ENCODE assay signal across 9 cellular contexts in genomic region chr19:18340990-18341868, GRCh38. TPM values are rescaled to one million over a fixed set of nuclear protein-coding genes. Genes with fewer than 3 reads are reported as not detected.
DNase-seq lines count a peak whose midpoint lies in the region; ATAC-seq, FAIRE-seq and TF ChIP-seq lines count a peak whose summit lies in the region.
"Had no signal": no experiment of that assay in that cellular context is flagged by ENCODE, and none has a peak within 500 bp of the region (broad histone marks: within the 10 kb centered on the region; RNA-seq: fewer than 3 reads in every experiment).

No MANE protein-coding gene starts in this region.

- H2AFZ ChIP-seq in DND-41 (ENCODE audit: low read depth, low read length): 0 out of 2 replicates have a peak overlapping the region, but pooled peaks have one; percentile 56

- H3K36me3 ChIP-seq in DND-41 (ENCODE audit: insufficient read depth, low read length): no peaks in the 10 kb centered on the region
- H3K36me3 ChIP-seq in SJCRH30: no peaks in the 10 kb centered on the region

- TF ChIP-seq CTCF in DND-41 (IDR thresholded peaks at IDR 0.05; ENCODE audit: borderline replicate concordance, extremely low read depth, low read length, poor library complexity, severe bottlenecking): no peak

- no peak for FAIRE-seq in urothelium cell line (lab: Jason Lieb, UNC)

- H3K9ac ChIP-seq in DND-41 (ENCODE audit: low read depth, low read length): peak overlapping the region; percentile 47; the same call in 1 of the 2 replicates

- H3K27ac ChIP-seq in DND-41 (ENCODE audit: low read length): no peak overlapping the region
- H3K27ac ChIP-seq in SJCRH30: peak overlapping the region; percentile 7; the same call in 1 of the 2 replicates

- no peaks in the 10 kb centered on the region for H3K79me2 ChIP-seq in DND-41 (ENCODE audit: insufficient read depth, low read length)

- H3K4me2 ChIP-seq in DND-41 (ENCODE audit: insufficient read depth, low read length): peak overlapping the region; percentile 74

- intact Hi-C loops in Right ventricle myocardium superior (cut with DNase I): no loop called here

- H3K4me1 ChIP-seq in DND-41 (ENCODE audit: insufficient read depth, low read length): peaks cover 14% of the 10 kb centered on the region
- peaks cover 13% of the 10 kb centered on the region for H3K4me1 ChIP-seq in SJCRH30

- H3K4me3 ChIP-seq in DND-41 (ENCODE audit: low read depth in 1 of 2, low read length in 2 of 2) (peak overlapping the region in 1 of 2 experiments; percentile 56; a peak in 3 of 4 replicates), SJCRH30 (peak overlapping the region; percentile 60)

- H3K9me3 ChIP-seq in DND-41 (ENCODE audit: insufficient read depth, low read length, severe bottlenecking) (no peaks in the 10 kb centered on the region), SJCRH30 (replicated peaks) (no peaks in the 10 kb centered on the region)

- no peaks in the 10 kb centered on the region for H4K20me1 ChIP-seq in DND-41 (ENCODE audit: insufficient read depth, low read length)

- DNase-seq in DND-41 (peak; percentile 60), SJCRH30 (peak; percentile 75 to 76), Right ventricle myocardium superior (peak; percentile 75), pons (ENCODE audit: low spot score) (peak; percentile 32), urothelium cell line (ENCODE audit: low spot score) (peak; percentile 64)
- DNase-seq in activated gamma-delta T cell treated with anti-CD3 and anti-CD28 coated beads, Interleukin-2, amount 50 U/mL, for 16 hours (ENCODE audit: low read depth): peak; percentile 56

- H3K27me3 ChIP-seq in DND-41 (ENCODE audit: insufficient read depth, low read length, poor library complexity) (peaks cover 24% of the 10 kb centered on the region), SJCRH30 (peaks cover 6% of the 10 kb centered on the region)

- peak; percentile 74 for ATAC-seq in DND-41 (ENCODE audit: insufficient read depth, low read depth)
- ATAC-seq in HG02759 (IDR thresholded peaks at IDR 0.05; ENCODE audit: unreplicated experiment): peak; percentile 64
- ATAC-seq in Right ventricle myocardium superior (ENCODE audit: poor library complexity): peak; percentile 51
- no peak for ATAC-seq in HG03196 (IDR thresholded peaks at IDR 0.05; ENCODE audit: unreplicated experiment)

RNA-seq across cellular contexts. Expression of gene PGPEP1, which starts 0.8 kb away (rescaled TPM):
- 8.7 and 11.7 TPM in 2 replicates for total RNA-seq in SJCRH30 (2014; rRNA removed; shearing (Covaris generic))
- 33.6 TPM for total RNA-seq in Right ventricle myocardium superior

RNA-seq across cellular contexts. Expression of gene LSM4, which starts 18.4 kb away (rescaled TPM):
- total RNA-seq in SJCRH30 (2014; rRNA removed; shearing (Covaris generic)): 378 and 427 TPM in 2 replicates
- 103 TPM for total RNA-seq in Right ventricle myocardium superior

RNA-seq across cellular contexts. Expression of gene GDF15, which starts 44.7 kb away (rescaled TPM):
- total RNA-seq in SJCRH30 (2014; rRNA removed; shearing (Covaris generic)): 17.5 and 27.1 TPM in 2 replicates
- total RNA-seq in Right ventricle myocardium superior: 0.54 TPM

RNA-seq across cellular contexts. Expression of gene LRRC25, which starts 56.2 kb away (rescaled TPM):
- not detected in 2 replicates for total RNA-seq in SJCRH30 (2014; rRNA removed; shearing (Covaris generic))
- 3.6 TPM for total RNA-seq in Right ventricle myocardium superior
- total RNA-seq: dermis microvascular lymphatic vessel endothelial cell had no signal

RNA-seq across cellular contexts. Expression of gene JUND, which starts 59.8 kb away (rescaled TPM):
- 70.1 and 94.9 TPM in 2 replicates for total RNA-seq in SJCRH30 (2014; rRNA removed; shearing (Covaris generic))
- total RNA-seq in Right ventricle myocardium superior: 107 TPM

Comparison
In these comparisons a context has a peak if more than half of its experiments do, and no peak if none do; other contexts are left out.
1. RNA of gene GDF15, which starts 44.7 kb away (total RNA-seq): 17.5 to 27.1 TPM in SJCRH30; 0.54 TPM in Right ventricle myocardium superior (single experiment); every median in the first group is over 10 times any median in the second.
2. Peak in every context shown above with its lines, with median percentiles within 50 percentile points of each other: DNase-seq.